Comparison of ENCODE assay signal across 9 cellular contexts in the genomic region with DNA sequence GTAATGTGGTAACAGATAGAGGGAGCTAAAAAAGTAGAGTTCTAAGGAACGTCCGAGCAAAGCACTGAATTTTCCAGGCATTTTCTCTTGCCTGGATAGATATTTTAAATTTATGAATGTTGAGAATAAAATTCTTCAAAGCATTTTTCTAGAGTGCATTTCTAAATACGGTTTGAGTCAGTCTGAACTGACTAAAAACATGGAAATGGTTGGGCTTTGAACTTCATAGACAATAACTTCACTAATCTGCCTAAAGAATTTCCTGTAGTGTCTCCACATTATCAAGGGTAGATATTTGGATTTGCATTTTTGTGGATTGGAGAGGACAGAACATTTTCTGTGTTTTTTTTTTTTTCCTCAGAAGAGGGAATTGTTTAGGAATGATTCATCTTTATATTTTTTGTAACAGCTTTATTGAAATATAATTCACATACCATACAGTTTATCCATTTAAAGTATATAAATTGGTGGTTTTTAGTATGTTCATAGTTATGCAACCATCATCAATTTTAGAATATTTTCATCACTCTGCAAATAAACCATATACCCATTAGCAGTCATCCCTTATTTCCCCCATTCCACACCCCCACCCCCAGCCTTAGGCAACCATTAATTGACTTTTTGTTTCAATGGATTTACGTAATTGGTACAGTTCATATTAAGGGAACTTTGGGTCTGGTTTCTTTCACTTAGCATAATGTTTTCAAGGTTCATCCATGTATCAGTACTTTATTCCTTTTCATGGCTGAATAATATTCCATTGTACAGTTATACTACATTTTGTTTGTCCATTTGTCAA. TPM values are rescaled to one million over a fixed set of nuclear protein-coding genes. Genes with fewer than 3 reads are reported as not detected.
DNase-seq lines count a peak whose midpoint lies in the region; ATAC-seq, FAIRE-seq and TF ChIP-seq lines count a peak whose summit lies in the region.
"Had no signal": no experiment of that assay in that cellular context is flagged by ENCODE, and none has a peak within 500 bp of the region (broad histone marks: within the 10 kb centered on the region; RNA-seq: fewer than 3 reads in every experiment).

No MANE protein-coding gene starts in this region.

- no peaks in the 10 kb centered on the region for H3K27me3 Mint-ChIP-seq in stimulated activated naive CD8-positive, alpha-beta T cell treated with anti-CD3 and anti-CD28 coated beads, Interleukin-15, amount 100 ng/mL, for 72 hours
- H3K27me3 Mint-ChIP-seq: CD4-positive, alpha-beta memory T cell had no signal

- no peak overlapping the region for H4K91ac ChIP-seq in mesenchymal stem cell (ENCODE audit: low read length)

- H3K18ac ChIP-seq in mesenchymal stem cell (ENCODE audit: low read depth in 1 of 2, low read length in 2 of 2) = no peak overlapping the region

- peak overlapping the region in 1 of 2 experiments; percentile 57 for H3K4ac ChIP-seq in mesenchymal stem cell (ENCODE audit: low read depth in 1 of 2, low read length in 2 of 2)

- no peak for TF ChIP-seq EP300 in A549 (IDR thresholded peaks at IDR 0.05)

- H3K9ac ChIP-seq in mesenchymal stem cell (ENCODE audit: low read length) = peak overlapping the region; percentile 67

- peaks cover 23% of the 10 kb centered on the region for H3K79me1 ChIP-seq in mesenchymal stem cell (replicated peaks; ENCODE audit: low read length, poor library complexity, severe bottlenecking)

- no peak overlapping the region for H3K27ac Mint-ChIP-seq in stimulated activated naive CD8-positive, alpha-beta T cell treated with anti-CD3 and anti-CD28 coated beads, Interleukin-15, amount 100 ng/mL, for 72 hours

- DNase-seq in A549 (ENCODE audit: low read depth in 1 of 2, low spot score in 1 of 2) (no peak), HT1080 (ENCODE audit: low read depth) (peak; percentile 83), caudate nucleus (lab: John Stamatoyannopoulos, UW) (no peak), mesenchymal stem cell (peak; percentile 79), mucosa of gallbladder (ENCODE audit: low spot score) (no peak), NAMALWA (ENCODE audit: low spot score) (no peak), superior temporal gyrus (ENCODE audit: extremely low spot score) (no peak)
- DNase-seq in stimulated activated naive CD8-positive, alpha-beta T cell treated with anti-CD3 and anti-CD28 coated beads, Interleukin-15, amount 100 ng/mL, for 72 hours = no peak
- DNase-seq: CD4-positive, alpha-beta memory T cell had no signal

- TF ChIP-seq RAD21 in A549 (conservative IDR thresholded peaks at IDR 0.05 in 1 of 2, IDR thresholded peaks at IDR 0.05 in 1 of 2) = no peak

- no peaks in the 10 kb centered on the region for H3K36me3 ChIP-seq in mesenchymal stem cell (ENCODE audit: control insufficient read depth in 1 of 2, insufficient read depth in 2 of 2, low read depth in 1 of 2, low read length in 2 of 2)

- CTCF ChIA-PET in A549 (lab: Yijun Ruan, JAX) = interaction anchor here (1.0 to 5.6 kb wide), 2 partner anchors 13 to 129 kb away, joined by 3 to 29 read pairs; no protein-coding TSS in a partner anchor

- 67% methylated on average over 4 of the region's 4 CpGs for WGBS in A549 (ENCODE audit: missing lambda C conversion rate)
- 40% methylated on average over 1 of the region's 4 CpGs for WGBS in mesenchymal stem cell

- no peak overlapping the region for H4K8ac ChIP-seq in mesenchymal stem cell (ENCODE audit: low read length)

- H3K9me3 Mint-ChIP-seq in stimulated activated naive CD8-positive, alpha-beta T cell treated with anti-CD3 and anti-CD28 coated beads, Interleukin-15, amount 100 ng/mL, for 72 hours = no peaks in the 10 kb centered on the region

- H2BK12ac ChIP-seq in mesenchymal stem cell (ENCODE audit: low read length in 2 of 2) = no peak overlapping the region

- no peak overlapping the region for H2BK120ac ChIP-seq in mesenchymal stem cell (ENCODE audit: low read depth, low read length)

- H3K27me3 ChIP-seq in mesenchymal stem cell (ENCODE audit: control insufficient read depth in 1 of 2, insufficient read depth in 1 of 2, low read length in 2 of 2) = no peaks in the 10 kb centered on the region

- H3K4me3 ChIP-seq in A549 = no peak overlapping the region
- no peak overlapping the region for H3K4me3 ChIP-seq in mesenchymal stem cell (ENCODE audit: insufficient read depth in 1 of 2, low read depth in 1 of 2, low read length in 2 of 2)

- no peak for TF ChIP-seq CTCF in A549 (IDR thresholded peaks at IDR 0.05)

- no peak for ATAC-seq in A549
- ATAC-seq in stimulated activated naive CD8-positive, alpha-beta T cell treated with anti-CD3 and anti-CD28 coated beads, Interleukin-15, amount 100 ng/mL, for 72 hours = no peak

- no peak overlapping the region for H3K23ac ChIP-seq in mesenchymal stem cell (ENCODE audit: low read length in 2 of 2)

- POLR2A ChIA-PET in A549 (lab: Yijun Ruan, JAX) = no interaction called here

- H3K9me3 ChIP-seq in A549 (no peaks in the 10 kb centered on the region), mesenchymal stem cell (ENCODE audit: control insufficient read depth, low read length) (no peaks in the 10 kb centered on the region)

- H2AFZ ChIP-seq in mesenchymal stem cell (ENCODE audit: low read depth, low read length) = no peak overlapping the region

- FAIRE-seq in A549 (lab: Jason Lieb, UNC) = peak; percentile 72

- H3K4me3 Mint-ChIP-seq in stimulated activated naive CD8-positive, alpha-beta T cell treated with anti-CD3 and anti-CD28 coated beads, Interleukin-15, amount 100 ng/mL, for 72 hours = no peak overlapping the region

- H2BK15ac ChIP-seq in mesenchymal stem cell (ENCODE audit: low read depth, poor library complexity, severe bottlenecking) = no peak overlapping the region

- peaks cover 63% of the 10 kb centered on the region for H3K4me1 Mint-ChIP-seq in stimulated activated naive CD8-positive, alpha-beta T cell treated with anti-CD3 and anti-CD28 coated beads, Interleukin-15, amount 100 ng/mL, for 72 hours

- no peak overlapping the region for H3K27ac ChIP-seq in A549
- peak overlapping the region; percentile 63 for H3K27ac ChIP-seq in caudate nucleus (ENCODE audit: low read depth, low read length)
- H3K27ac ChIP-seq in mesenchymal stem cell (ENCODE audit: low read length, poor library complexity, severe bottlenecking) = peak overlapping the region; percentile 95

- TF ChIP-seq POLR2A in A549 (IDR thresholded peaks at IDR 0.05; ENCODE audit: low read length) = no peak

- H3K4me2 ChIP-seq in A549 = no peak overlapping the region
- H3K4me2 ChIP-seq in mesenchymal stem cell (ENCODE audit: low read length, poor library complexity, severe bottlenecking) = no peak overlapping the region

- H2AK5ac ChIP-seq in mesenchymal stem cell (ENCODE audit: low read length, severe bottlenecking) = no peak overlapping the region

- no peak overlapping the region for H3K14ac ChIP-seq in mesenchymal stem cell (ENCODE audit: low read length in 2 of 2)

- peaks cover 7% of the 10 kb centered on the region for H3K4me1 ChIP-seq in A549
- H3K4me1 ChIP-seq in mesenchymal stem cell (ENCODE audit: control insufficient read depth, insufficient read depth, low read depth, low read length) = peaks cover 9% of the 10 kb centered on the region

- no peak overlapping the region for H2BK5ac ChIP-seq in mesenchymal stem cell (ENCODE audit: low read depth, low read length, poor library complexity, severe bottlenecking)

TF ChIP-seq in A549, 52 proteins besides CTCF, POLR2A, EP300 and RAD21:
- TF ChIP-seq RARB (CRISPR knock-in tag; IDR thresholded peaks at IDR 0.05) (no peak), MAZ (IDR thresholded peaks at IDR 0.05; ENCODE audit: borderline replicate concordance, low read depth, low read length) (no peak), MAFK (IDR thresholded peaks at IDR 0.05; ENCODE audit: partially characterized antibody) (peak; percentile 57)
TF ChIP-seq in A549: peak in this region for 1.

RNA-seq across cellular contexts. Expression of a gene that starts 20.7 kb away (rescaled TPM):
- polyA plus RNA-seq in A549 (2011; rRNA removed) = 19.4 and 20.0 TPM in 2 replicates
- polyA plus RNA-seq in A549 (2012; cell fraction: cytosol; rRNA removed) = 10.9 and 13.3 TPM in 2 replicates
- polyA plus RNA-seq in A549 (2012; cell fraction: nucleus; rRNA removed) = 15.7 and 23.1 TPM in 2 replicates
- 9.0 to 9.6 TPM (median 9.1 TPM) in 3 replicates for polyA plus RNA-seq in A549 (2017; fragmentation: RNase III; extraction: RNeasy Plus Mini Kit Qiagen cat#74134 plus additional on column Dnase treatment)
- polyA minus RNA-seq in A549 (2011; rRNA and poly(A)+ RNA removed) = 21.1 and 21.2 TPM in 2 replicates
- 7.5 and 8.1 TPM in 2 replicates for total RNA-seq in HT1080 (2014; rRNA removed; shearing (Covaris generic))
- polyA plus RNA-seq in HT1080 (2015; cell fraction: cytosol; rRNA removed) = 6.3 and 8.1 TPM in 2 replicates
- polyA plus RNA-seq in HT1080 (2015; cell fraction: nucleus; rRNA removed) = 13.0 and 15.7 TPM in 2 replicates
- polyA plus RNA-seq in mesenchymal stem cell (2013, experiment 1 of 2) = 20.0 TPM
- 17.3 TPM for polyA plus RNA-seq in mesenchymal stem cell (2013, experiment 2 of 2)
- total RNA-seq in mucosa of gallbladder = 27.7 TPM

Comparison
In these comparisons a context has a peak if more than half of its experiments do, and no peak if none do; other contexts are left out.
1. DNase-seq: peak in HT1080 (single experiment) and mesenchymal stem cell (single experiment); none in A549 (0 of 2), caudate nucleus (0 of 61), mucosa of gallbladder (single experiment), NAMALWA (single experiment), stimulated activated naive CD8-positive, alpha-beta T cell treated with anti-CD3 and anti-CD28 coated beads, Interleukin-15, amount 100 ng/mL, for 72 hours (0 of 2) and superior temporal gyrus (single experiment).
2. H3K27ac ChIP-seq: peak in caudate nucleus (single experiment) and mesenchymal stem cell (single experiment); none in A549 (0 of 2).